In genomic region chr14:25069889-25070288, GRCh38 we compare ENCODE assay signal across 22 cellular contexts. TPM values are rescaled to one million over a fixed set of nuclear protein-coding genes. Genes with fewer than 3 reads are reported as not detected.
DNase-seq lines count a peak whose midpoint lies in the region; ATAC-seq and TF ChIP-seq lines count a peak whose summit lies in the region.
"Had no signal": no experiment of that assay in that cellular context is flagged by ENCODE, and none has a peak within 500 bp of the region (broad histone marks: within the 10 kb centered on the region; RNA-seq: fewer than 3 reads in every experiment).

No MANE protein-coding gene starts in this region.

- H3K36me3 ChIP-seq in GM23338 (ENCODE audit: insufficient read depth): no peaks in the 10 kb centered on the region
- H3K36me3 ChIP-seq: BE2C had no signal

- no peak overlapping the region for H3K4me2 ChIP-seq in GM23338

- H3K27ac Mint-ChIP-seq in GM23338 (no peak overlapping the region), nephron (peak overlapping the region; percentile 36 to 86 (median 77))
- H3K27ac Mint-ChIP-seq: CD4-positive, CD25-positive, alpha-beta regulatory T cell; CD8-positive, alpha-beta memory T cell; HFFc6 had no signal

- H3K27me3 ChIP-seq in GM23338 (ENCODE audit: insufficient read depth): no peaks in the 10 kb centered on the region
- H3K27me3 ChIP-seq: BE2C had no signal

- no peaks in the 10 kb centered on the region for H3K4me1 ChIP-seq in GM23338 (ENCODE audit: insufficient read depth)
- H3K4me1 ChIP-seq: BE2C had no signal

- H3K4me3 Mint-ChIP-seq in GM23338: no peak overlapping the region
- peak overlapping the region in 1 of 3 experiments; percentile 64 for H3K4me3 Mint-ChIP-seq in nephron
- H3K4me3 Mint-ChIP-seq: CD4-positive, CD25-positive, alpha-beta regulatory T cell; CD8-positive, alpha-beta memory T cell; HFFc6 had no signal

- H3K27me3 Mint-ChIP-seq in GM23338 (ENCODE audit: insufficient read depth, low read depth, poor library complexity) (no peaks in the 10 kb centered on the region), nephron (ENCODE audit: low read depth) (no peaks in the 10 kb centered on the region)

- H3K4me3 ChIP-seq in GM23338: no peak overlapping the region
- H3K4me3 ChIP-seq: K562 had no signal

- TF ChIP-seq CTCF in GM23338 (conservative IDR thresholded peaks at IDR 0.05; ENCODE audit: low read depth in 2 of 2) (no peak), nephron (IDR thresholded peaks at IDR 0.05; ENCODE audit: unreplicated experiment in 3 of 3) (no peak)

- no peaks in the 10 kb centered on the region for H3F3A ChIP-seq in GM23338 (replicated peaks; ENCODE audit: low read depth)

- H3K79me2 ChIP-seq in GM23338 (replicated peaks; ENCODE audit: insufficient read depth): no peaks in the 10 kb centered on the region

- H4K20me1 ChIP-seq in GM23338 (replicated peaks; ENCODE audit: insufficient read depth): no peaks in the 10 kb centered on the region

- peak overlapping the region; percentile 87 for H2AFZ ChIP-seq in GM23338

- peak; percentile 24 for DNase-seq in NCI-H82 (lab: John Stamatoyannopoulos, UW)
- no peak for DNase-seq in NCI-H82 treated with DMSO at 0.1 percent for 48 hours (lab: John Stamatoyannopoulos, UW; ENCODE audit: unreplicated experiment)
- DNase-seq in GM23338 (ENCODE audit: low spot score): no peak
- peak; percentile 12 for DNase-seq in left kidney (ENCODE audit: low read depth, low spot score)
- no peak for DNase-seq in iPS-NIHi11 (ENCODE audit: low spot score)
- DNase-seq in NCI-H526 (lab: John Stamatoyannopoulos, UW): no peak
- DNase-seq: 8988T; BE2C; C1 segment of cervical spinal cord; CD4-positive, CD25-positive, alpha-beta regulatory T cell; CD8-positive, alpha-beta memory T cell; COR-L47; DMS153; DMS79; GDM1; HFFc6; IMR-90 had no signal

- no peaks in the 10 kb centered on the region for H3K36me3 Mint-ChIP-seq in GM23338 (ENCODE audit: low read depth)
- no peaks in the 10 kb centered on the region for H3K36me3 Mint-ChIP-seq in nephron (ENCODE audit: low read depth)
- H3K36me3 Mint-ChIP-seq: CD4-positive, CD25-positive, alpha-beta regulatory T cell; CD8-positive, alpha-beta memory T cell had no signal

- ATAC-seq in GM23338: peak; percentile 56
- ATAC-seq in GM21447 (IDR thresholded peaks at IDR 0.05; ENCODE audit: unreplicated experiment): no peak
- ATAC-seq: HCT116, K562 had no signal

- H3K9me3 Mint-ChIP-seq in GM23338: no peaks in the 10 kb centered on the region
- H3K9me3 Mint-ChIP-seq in nephron: no peaks in the 10 kb centered on the region
- H3K9me3 Mint-ChIP-seq: HFFc6 had no signal

- H3K4me1 Mint-ChIP-seq in GM23338 (peaks cover 8% of the 10 kb centered on the region), nephron (peaks cover 38% of the 10 kb centered on the region)
- H3K4me1 Mint-ChIP-seq: CD4-positive, CD25-positive, alpha-beta regulatory T cell; CD8-positive, alpha-beta memory T cell had no signal

- no peak overlapping the region for H3K27ac ChIP-seq in GM23338 (ENCODE audit: low read depth)
- H3K27ac ChIP-seq: HL-60 had no signal

- no peaks in the 10 kb centered on the region for H3K9me2 ChIP-seq in GM23338 (ENCODE audit: insufficient read depth)

TF ChIP-seq in GM23338, 12 proteins besides CTCF, POLR2A, EP300 and RAD21:
- TF ChIP-seq EZH2 (IDR thresholded peaks at IDR 0.05; ENCODE audit: low read depth, unreplicated experiment): no peak
- no peak for TF ChIP-seq ZNF331 (CRISPR knock-in tag; IDR thresholded peaks at IDR 0.05; ENCODE audit: low read depth)
- no peak for TF ChIP-seq REST (IDR thresholded peaks at IDR 0.05; ENCODE audit: unreplicated experiment)
- no peak for TF ChIP-seq STAT1 (IDR thresholded peaks at IDR 0.05; ENCODE audit: unreplicated experiment)
- TF ChIP-seq, protein P1, sequence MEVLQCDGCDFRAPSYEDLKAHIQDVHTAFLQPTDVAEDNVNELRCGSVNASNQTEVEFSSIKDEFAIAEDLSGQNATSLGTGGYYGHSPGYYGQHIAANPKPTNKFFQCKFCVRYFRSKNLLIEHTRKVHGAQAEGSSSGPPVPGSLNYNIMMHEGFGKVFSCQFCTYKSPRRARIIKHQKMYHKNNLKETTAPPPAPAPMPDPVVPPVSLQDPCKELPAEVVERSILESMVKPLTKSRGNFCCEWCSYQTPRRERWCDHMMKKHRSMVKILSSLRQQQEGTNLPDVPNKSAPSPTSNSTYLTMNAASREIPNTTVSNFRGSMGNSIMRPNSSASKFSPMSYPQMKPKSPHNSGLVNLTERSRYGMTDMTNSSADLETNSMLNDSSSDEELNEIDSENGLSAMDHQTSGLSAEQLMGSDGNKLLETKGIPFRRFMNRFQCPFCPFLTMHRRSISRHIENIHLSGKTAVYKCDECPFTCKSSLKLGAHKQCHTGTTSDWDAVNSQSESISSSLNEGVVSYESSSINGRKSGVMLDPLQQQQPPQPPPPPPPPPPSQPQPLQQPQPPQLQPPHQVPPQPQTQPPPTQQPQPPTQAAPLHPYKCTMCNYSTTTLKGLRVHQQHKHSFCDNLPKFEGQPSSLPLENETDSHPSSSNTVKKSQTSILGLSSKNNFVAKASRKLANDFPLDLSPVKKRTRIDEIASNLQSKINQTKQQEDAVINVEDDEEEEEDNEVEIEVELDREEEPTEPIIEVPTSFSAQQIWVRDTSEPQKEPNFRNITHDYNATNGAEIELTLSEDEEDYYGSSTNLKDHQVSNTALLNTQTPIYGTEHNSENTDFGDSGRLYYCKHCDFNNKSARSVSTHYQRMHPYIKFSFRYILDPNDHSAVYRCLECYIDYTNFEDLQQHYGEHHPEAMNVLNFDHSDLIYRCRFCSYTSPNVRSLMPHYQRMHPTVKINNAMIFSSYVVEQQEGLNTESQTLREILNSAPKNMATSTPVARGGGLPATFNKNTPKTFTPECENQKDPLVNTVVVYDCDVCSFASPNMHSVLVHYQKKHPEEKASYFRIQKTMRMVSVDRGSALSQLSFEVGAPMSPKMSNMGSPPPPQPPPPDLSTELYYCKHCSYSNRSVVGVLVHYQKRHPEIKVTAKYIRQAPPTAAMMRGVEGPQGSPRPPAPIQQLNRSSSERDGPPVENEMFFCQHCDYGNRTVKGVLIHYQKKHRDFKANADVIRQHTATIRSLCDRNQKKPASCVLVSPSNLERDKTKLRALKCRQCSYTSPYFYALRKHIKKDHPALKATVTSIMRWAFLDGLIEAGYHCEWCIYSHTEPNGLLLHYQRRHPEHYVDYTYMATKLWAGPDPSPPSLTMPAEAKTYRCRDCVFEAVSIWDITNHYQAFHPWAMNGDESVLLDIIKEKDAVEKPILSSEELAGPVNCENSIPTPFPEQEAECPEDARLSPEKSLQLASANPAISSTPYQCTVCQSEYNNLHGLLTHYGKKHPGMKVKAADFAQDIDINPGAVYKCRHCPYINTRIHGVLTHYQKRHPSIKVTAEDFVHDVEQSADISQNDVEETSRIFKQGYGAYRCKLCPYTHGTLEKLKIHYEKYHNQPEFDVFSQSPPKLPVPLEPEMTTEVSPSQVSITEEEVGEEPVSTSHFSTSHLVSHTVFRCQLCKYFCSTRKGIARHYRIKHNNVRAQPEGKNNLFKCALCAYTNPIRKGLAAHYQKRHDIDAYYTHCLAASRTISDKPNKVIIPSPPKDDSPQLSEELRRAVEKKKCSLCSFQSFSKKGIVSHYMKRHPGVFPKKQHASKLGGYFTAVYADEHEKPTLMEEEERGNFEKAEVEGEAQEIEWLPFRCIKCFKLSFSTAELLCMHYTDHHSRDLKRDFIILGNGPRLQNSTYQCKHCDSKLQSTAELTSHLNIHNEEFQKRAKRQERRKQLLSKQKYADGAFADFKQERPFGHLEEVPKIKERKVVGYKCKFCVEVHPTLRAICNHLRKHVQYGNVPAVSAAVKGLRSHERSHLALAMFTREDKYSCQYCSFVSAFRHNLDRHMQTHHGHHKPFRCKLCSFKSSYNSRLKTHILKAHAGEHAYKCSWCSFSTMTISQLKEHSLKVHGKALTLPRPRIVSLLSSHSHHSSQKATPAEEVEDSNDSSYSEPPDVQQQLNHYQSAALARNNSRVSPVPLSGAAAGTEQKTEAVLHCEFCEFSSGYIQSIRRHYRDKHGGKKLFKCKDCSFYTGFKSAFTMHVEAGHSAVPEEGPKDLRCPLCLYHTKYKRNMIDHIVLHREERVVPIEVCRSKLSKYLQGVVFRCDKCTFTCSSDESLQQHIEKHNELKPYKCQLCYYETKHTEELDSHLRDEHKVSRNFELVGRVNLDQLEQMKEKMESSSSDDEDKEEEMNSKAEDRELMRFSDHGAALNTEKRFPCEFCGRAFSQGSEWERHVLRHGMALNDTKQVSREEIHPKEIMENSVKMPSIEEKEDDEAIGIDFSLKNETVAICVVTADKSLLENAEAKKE (CRISPR knock-in tag; IDR thresholded peaks at IDR 0.05): no peak
- TF ChIP-seq ZNF114 (CRISPR knock-in tag; IDR thresholded peaks at IDR 0.05): no peak
- no peak for TF ChIP-seq EZH2phosphoT487 (IDR thresholded peaks at IDR 0.05; ENCODE audit: unreplicated experiment)
- no peak for TF ChIP-seq NANOG (IDR thresholded peaks at IDR 0.05; ENCODE audit: borderline replicate concordance)

RNA-seq across cellular contexts. Expression of gene STXBP6, which starts 19.9 kb away (rescaled TPM):
- 19.7 and 23.8 TPM in 2 replicates for total RNA-seq in GM23338 (2014; rRNA removed; shearing (Covaris generic))
- polyA plus RNA-seq in GM23338 (2016; fragmentation: Nextera tagmentation; extraction: Ambion mirVana): 29.0 TPM in 2 replicates
- total RNA-seq: CD4-positive, CD25-positive, alpha-beta regulatory T cell had no signal
- polyA plus RNA-seq: CD4-positive, CD25-positive, alpha-beta regulatory T cell; CD8-positive, alpha-beta memory T cell had no signal

Comparison
In these comparisons a context has a peak if more than half of its experiments do, and no peak if none do; other contexts are left out.
1. DNase-seq: peak in NCI-H82 (single experiment) and left kidney (single experiment); none in NCI-H82 treated with DMSO at 0.1 percent for 48 hours (single experiment), GM23338 (single experiment), iPS-NIHi11 (single experiment) and NCI-H526 (0 of 2).